ENCODE assay signal across 1 cellular context in genomic region chr14:76784266-76784874, GRCh38.
TF ChIP-seq lines count a peak whose summit lies in the region.

No MANE protein-coding gene starts in this region.

TF ChIP-seq in HepG2, 621 proteins besides CTCF, POLR2A, EP300 and RAD21:
- TF ChIP-seq SP1 (IDR thresholded peaks at IDR 0.05) (no peak), SP1 (CRISPR knock-in tag; IDR thresholded peaks at IDR 0.05) (no peak), MYC (CRISPR knock-in tag; IDR thresholded peaks at IDR 0.05; ENCODE audit: borderline replicate concordance) (no peak), NR1H2 (CRISPR knock-in tag; IDR thresholded peaks at IDR 0.05; ENCODE audit: borderline replicate concordance, low read depth) (no peak), REXO4 (CRISPR knock-in tag; IDR thresholded peaks at IDR 0.05; ENCODE audit: borderline replicate concordance) (no peak), ZNF83 (CRISPR knock-in tag; IDR thresholded peaks at IDR 0.05; ENCODE audit: borderline replicate concordance) (peak; percentile 81; the same call in 1 of the 2 replicates)
